In genomic region chr11:87072787-87073186, GRCh38 we compare ENCODE assay signal across 36 cellular contexts.
"Had no signal": no experiment of that assay in that cellular context is flagged by ENCODE, and none has a peak within 500 bp of the region (broad histone marks: within the 10 kb centered on the region; RNA-seq: fewer than 3 reads in every experiment).

No MANE protein-coding gene starts in this region.

- H3K4me1 Mint-ChIP-seq: activated naive CD4-positive, alpha-beta T cell treated with anti-CD3 and anti-CD28 coated beads, Interleukin-2, amount 10 ng/mL, durations not matched to agents 7 days and 5 days; activated naive CD4-positive, alpha-beta T cell treated with anti-CD3 and anti-CD28 coated beads, Interleukin-2, amount 50 U/mL, for 24 hours; activated naive CD8-positive, alpha-beta T cell treated with anti-CD3 and anti-CD28 coated beads for 36 hours; activated naive CD8-positive, alpha-beta T cell treated with anti-CD3 and anti-CD28 coated beads, Interleukin-2, amount 10 ng/mL, durations not matched to agents 7 days and 5 days; activated naive CD8-positive, alpha-beta T cell treated with anti-CD3 and anti-CD28 coated beads, Interleukin-2, amount 50 U/mL, for 24 hours; activated T-helper 17 cell treated with anti-CD3 and anti-CD28 coated beads, Interleukin-2, amount 50 U/mL, for 72 hours; brain had no signal

- H3K9me3 Mint-ChIP-seq: activated naive CD4-positive, alpha-beta T cell treated with anti-CD3 and anti-CD28 coated beads for 36 hours; activated naive CD4-positive, alpha-beta T cell treated with anti-CD3 and anti-CD28 coated beads, Interleukin-2, amount 10 ng/mL, durations not matched to agents 7 days and 5 days; activated naive CD4-positive, alpha-beta T cell treated with anti-CD3 and anti-CD28 coated beads, Interleukin-2, amount 50 U/mL, for 24 hours; activated naive CD4-positive, alpha-beta T cell treated with anti-CD3 and anti-CD28 coated beads, Interleukin-2, amount 50 U/mL, for 72 hours; activated naive CD8-positive, alpha-beta T cell treated with anti-CD3 and anti-CD28 coated beads for 36 hours; activated naive CD8-positive, alpha-beta T cell treated with anti-CD3 and anti-CD28 coated beads, Interleukin-2, amount 10 ng/mL, durations not matched to agents 7 days and 5 days; activated T-cell treated with anti-CD3 and anti-CD28 coated beads, Interleukin-2, amount 50 U/mL, for 24 hours; activated T-cell treated with anti-CD3 and anti-CD28 coated beads, Interleukin-2, amount 50 U/mL, for 4 hours; activated T-cell treated with anti-CD3 and anti-CD28 coated beads, Interleukin-2, amount 50 U/mL, for 72 hours; activated T-helper 1 cell treated with anti-CD3 and anti-CD28 coated beads, Interleukin-12 subunit alpha, Interleukin-12 subunit beta, Interleukin-2, Interleukin-4 antibody, amounts not matched to agents 30 ng/mL and 10 ng/mL and 1 ng/mL, durations not matched to agents 14 hours and 24 hours and 36 hours; activated T-helper 17 cell treated with anti-CD3 and anti-CD28 coated beads, Interleukin-2, amount 50 U/mL, for 72 hours; activated T-helper 2 cell treated with anti-CD3 and anti-CD28 coated beads, Interferon-gamma antibody, Interleukin-2, Interleukin-4, amounts not matched to agents 10 μg/mL and 5 μg/mL and 100 μg/mL, durations not matched to agents 14 hours and 24 hours and 36 hours had no signal

- H3K27ac Mint-ChIP-seq: activated naive CD4-positive, alpha-beta T cell treated with anti-CD3 and anti-CD28 coated beads for 36 hours; activated naive CD4-positive, alpha-beta T cell treated with anti-CD3 and anti-CD28 coated beads, Interleukin-2, amount 10 ng/mL, durations not matched to agents 7 days and 5 days; activated naive CD4-positive, alpha-beta T cell treated with anti-CD3 and anti-CD28 coated beads, Interleukin-2, amount 50 U/mL, for 24 hours; activated naive CD4-positive, alpha-beta T cell treated with anti-CD3 and anti-CD28 coated beads, Interleukin-2, amount 50 U/mL, for 72 hours; activated naive CD8-positive, alpha-beta T cell; activated naive CD8-positive, alpha-beta T cell treated with anti-CD3 and anti-CD28 coated beads for 36 hours; activated naive CD8-positive, alpha-beta T cell treated with anti-CD3 and anti-CD28 coated beads, Interleukin-2, amount 10 ng/mL, durations not matched to agents 7 days and 5 days; activated naive CD8-positive, alpha-beta T cell treated with anti-CD3 and anti-CD28 coated beads, Interleukin-2, amount 50 U/mL, for 24 hours; activated T-cell treated with anti-CD3 and anti-CD28 coated beads, Interleukin-2, amount 50 U/mL, for 24 hours; activated T-cell treated with anti-CD3 and anti-CD28 coated beads, Interleukin-2, amount 50 U/mL, for 72 hours; activated T-helper 1 cell treated with anti-CD3 and anti-CD28 coated beads, Interleukin-12 subunit alpha, Interleukin-12 subunit beta, Interleukin-2, Interleukin-4 antibody, amounts not matched to agents 30 ng/mL and 10 ng/mL and 1 ng/mL, durations not matched to agents 14 hours and 24 hours and 36 hours; activated T-helper 17 cell treated with anti-CD3 and anti-CD28 coated beads, Interleukin-2, amount 50 U/mL, for 72 hours; activated T-helper 2 cell treated with anti-CD3 and anti-CD28 coated beads, Interferon-gamma antibody, Interleukin-2, Interleukin-4, amounts not matched to agents 10 μg/mL and 5 μg/mL and 100 μg/mL, durations not matched to agents 14 hours and 24 hours and 36 hours; brain had no signal

- H3K4me3 Mint-ChIP-seq: activated naive CD4-positive, alpha-beta T cell treated with anti-CD3 and anti-CD28 coated beads for 36 hours; activated naive CD4-positive, alpha-beta T cell treated with anti-CD3 and anti-CD28 coated beads, Interleukin-2, amount 10 ng/mL, durations not matched to agents 7 days and 5 days; activated naive CD4-positive, alpha-beta T cell treated with anti-CD3 and anti-CD28 coated beads, Interleukin-2, amount 50 U/mL, for 24 hours; activated naive CD8-positive, alpha-beta T cell; activated naive CD8-positive, alpha-beta T cell treated with anti-CD3 and anti-CD28 coated beads for 36 hours; activated naive CD8-positive, alpha-beta T cell treated with anti-CD3 and anti-CD28 coated beads, Interleukin-2, amount 10 ng/mL, durations not matched to agents 7 days and 5 days; activated naive CD8-positive, alpha-beta T cell treated with anti-CD3 and anti-CD28 coated beads, Interleukin-2, amount 50 U/mL, for 24 hours; activated T-cell treated with anti-CD3 and anti-CD28 coated beads, Interleukin-2, amount 50 U/mL, for 24 hours; activated T-cell treated with anti-CD3 and anti-CD28 coated beads, Interleukin-2, amount 50 U/mL, for 4 hours; activated T-cell treated with anti-CD3 and anti-CD28 coated beads, Interleukin-2, amount 50 U/mL, for 72 hours; activated T-helper 1 cell treated with anti-CD3 and anti-CD28 coated beads, Interleukin-12 subunit alpha, Interleukin-12 subunit beta, Interleukin-2, Interleukin-4 antibody, amounts not matched to agents 30 ng/mL and 10 ng/mL and 1 ng/mL, durations not matched to agents 14 hours and 24 hours and 36 hours; activated T-helper 17 cell treated with anti-CD3 and anti-CD28 coated beads, Interleukin-2, amount 50 U/mL, for 72 hours; brain had no signal

- H3K9me3 ChIP-seq: adrenal gland, body of pancreas, breast epithelium had no signal

- ATAC-seq: activated naive CD4-positive, alpha-beta T cell treated with anti-CD3 and anti-CD28 coated beads, Interleukin-2, amount 50 U/mL, for 72 hours; activated naive CD8-positive, alpha-beta T cell treated with anti-CD3 and anti-CD28 coated beads, Interleukin-2, amount 50 U/mL, for 24 hours; activated T-cell treated with anti-CD3 and anti-CD28 coated beads, Interleukin-2, amount 50 U/mL, for 4 hours; activated T-cell treated with anti-CD3 and anti-CD28 coated beads, Interleukin-2, amount 50 U/mL, for 72 hours; activated T-helper 17 cell treated with anti-CD3 and anti-CD28 coated beads, Interleukin-2, amount 50 U/mL, for 72 hours; body of pancreas had no signal

- H3K27me3 Mint-ChIP-seq: activated naive CD4-positive, alpha-beta T cell treated with anti-CD3 and anti-CD28 coated beads, Interleukin-2, amount 10 ng/mL, durations not matched to agents 7 days and 5 days; activated naive CD4-positive, alpha-beta T cell treated with anti-CD3 and anti-CD28 coated beads, Interleukin-2, amount 50 U/mL, for 24 hours; activated naive CD8-positive, alpha-beta T cell; activated naive CD8-positive, alpha-beta T cell treated with anti-CD3 and anti-CD28 coated beads for 36 hours; activated naive CD8-positive, alpha-beta T cell treated with anti-CD3 and anti-CD28 coated beads, Interleukin-2, amount 10 ng/mL, durations not matched to agents 7 days and 5 days; activated naive CD8-positive, alpha-beta T cell treated with anti-CD3 and anti-CD28 coated beads, Interleukin-2, amount 50 U/mL, for 24 hours; activated T-cell treated with anti-CD3 and anti-CD28 coated beads, Interleukin-2, amount 50 U/mL, for 24 hours; activated T-helper 17 cell treated with anti-CD3 and anti-CD28 coated beads, Interleukin-2, amount 50 U/mL, for 72 hours had no signal

- H3K27me3 ChIP-seq: adrenal gland, ascending aorta, body of pancreas, brain microvascular endothelial cell, breast epithelium, cardiac muscle cell had no signal

- H3K4me1 ChIP-seq: adrenal gland, ascending aorta, body of pancreas, breast epithelium had no signal

- H3K27ac ChIP-seq: adrenal gland, ascending aorta, body of pancreas, brain microvascular endothelial cell, breast epithelium, cardiac muscle cell had no signal

- DNase-seq: activated effector memory CD4-positive, alpha-beta T cell treated with anti-CD3 and anti-CD28 coated beads, Interleukin-2, amount 50 U/mL, for 16 hours; activated effector memory CD4-positive, alpha-beta T cell treated with Interleukin-2 at 50 U/mL for 16 hours; activated gamma-delta T cell; activated gamma-delta T cell treated with Interleukin-2 at 50 U/mL for 16 hours; activated naive CD4-positive, alpha-beta T cell; activated naive CD4-positive, alpha-beta T cell treated with anti-CD3 and anti-CD28 coated beads for 36 hours; activated naive CD4-positive, alpha-beta T cell treated with anti-CD3 and anti-CD28 coated beads, Interleukin-2, amount 10 ng/mL, durations not matched to agents 7 days and 5 days; activated naive CD4-positive, alpha-beta T cell treated with anti-CD3 and anti-CD28 coated beads, Interleukin-2, amount 50 U/mL, for 16 hours; activated naive CD4-positive, alpha-beta T cell treated with Interleukin-2 at 50 U/mL for 16 hours; activated naive CD8-positive, alpha-beta T cell treated with anti-CD3 and anti-CD28 coated beads for 36 hours; activated naive CD8-positive, alpha-beta T cell treated with anti-CD3 and anti-CD28 coated beads, Interleukin-2, amount 10 ng/mL, durations not matched to agents 7 days and 5 days; activated naive CD8-positive, alpha-beta T cell treated with anti-CD3 and anti-CD28 coated beads, Interleukin-2, amount 50 U/mL, for 24 hours; activated T-cell treated with anti-CD3 and anti-CD28 coated beads, Interleukin-2, amount 50 U/mL, for 24 hours; activated T-cell treated with anti-CD3 and anti-CD28 coated beads, Interleukin-2, amount 50 U/mL, for 4 hours; activated T-cell treated with anti-CD3 and anti-CD28 coated beads, Interleukin-2, amount 50 U/mL, for 48 hours; activated T-cell treated with anti-CD3 and anti-CD28 coated beads, Interleukin-2, amount 50 U/mL, for 72 hours; adrenal gland; amniotic stem cell; amygdala; anterior cingulate cortex; aorta; body of pancreas; brain microvascular endothelial cell; caudate nucleus; central memory CD4-positive, alpha-beta T cell; cerebellar nuclear complex had no signal

- H3K4me3 ChIP-seq: adrenal gland, ascending aorta, body of pancreas, breast epithelium, cardiac muscle cell had no signal

- H3K36me3 ChIP-seq: adrenal gland, brain microvascular endothelial cell, breast epithelium had no signal
